ENCODE assay signal across 10 cellular contexts in the genomic region with DNA sequence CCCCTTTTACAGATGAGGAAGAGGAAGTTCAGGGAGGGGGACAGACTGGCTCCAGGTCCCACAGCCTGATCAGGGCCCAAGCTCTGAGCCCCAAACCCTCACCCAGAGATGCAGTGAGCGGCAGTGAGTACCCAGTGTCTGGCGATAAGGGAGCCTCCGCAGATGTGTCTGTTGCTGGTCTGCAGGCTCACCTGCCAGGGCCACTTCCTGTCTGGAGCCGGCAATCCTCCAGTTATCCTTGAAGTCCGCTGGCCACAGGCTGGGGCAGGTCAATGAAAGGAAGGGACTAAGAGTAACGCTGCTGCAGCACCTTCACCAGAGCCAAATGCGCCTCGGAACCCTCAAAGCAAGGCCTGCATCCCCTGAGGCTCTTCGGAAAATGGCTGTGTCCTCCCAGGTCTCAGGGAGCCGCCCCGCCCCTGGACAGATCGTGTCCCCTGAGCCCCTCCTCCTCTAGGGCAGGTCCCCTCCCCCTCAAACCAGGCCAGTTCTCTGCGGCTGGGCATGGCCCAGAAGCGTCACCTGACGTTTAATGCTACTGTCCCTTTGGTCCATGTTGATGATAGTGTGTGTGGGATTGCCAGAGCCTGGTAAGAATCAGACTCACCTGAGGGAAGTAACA. TPM values are rescaled to one million over a fixed set of nuclear protein-coding genes. Genes with fewer than 3 reads are reported as not detected.
DNase-seq lines count a peak whose midpoint lies in the region; ATAC-seq and TF ChIP-seq lines count a peak whose summit lies in the region.
"Had no signal": no experiment of that assay in that cellular context is flagged by ENCODE, and none has a peak within 500 bp of the region (broad histone marks: within the 10 kb centered on the region; RNA-seq: fewer than 3 reads in every experiment).

No MANE protein-coding gene starts in this region.

- no peak overlapping the region for H3K27ac ChIP-seq in duodenal mucosa (ENCODE audit: low read depth, low read length)
- no peak overlapping the region for H3K27ac ChIP-seq in lower lobe of right lung
- H3K27ac ChIP-seq in thyroid gland: peak overlapping the region; percentile 45 to 76 (median 50)

- no peak overlapping the region for H3K9ac ChIP-seq in duodenal mucosa (ENCODE audit: low read depth in 1 of 2, low read length in 2 of 2)

- H3K4me1 ChIP-seq in duodenal mucosa (ENCODE audit: control insufficient read depth in 1 of 2, insufficient read depth in 2 of 2, low read length in 2 of 2): peaks cover 0 to 6% of the 10 kb centered on the region in 2 donors
- H3K4me1 ChIP-seq in lower lobe of right lung: peaks cover 14% of the 10 kb centered on the region
- peaks cover 7 to 16% of the 10 kb centered on the region in 2 donors for H3K4me1 ChIP-seq in thyroid gland

- TF ChIP-seq CTCF in lower lobe of right lung (IDR thresholded peaks at IDR 0.05): no peak
- no peak for TF ChIP-seq CTCF in thyroid gland (IDR thresholded peaks at IDR 0.05)

- no peaks in the 10 kb centered on the region for H3K27me3 ChIP-seq in duodenal mucosa (ENCODE audit: control insufficient read depth in 1 of 2, insufficient read depth in 2 of 2, low read length in 2 of 2)
- no peaks in the 10 kb centered on the region for H3K27me3 ChIP-seq in lower lobe of right lung (ENCODE audit: low read depth)
- H3K27me3 ChIP-seq in thyroid gland: no peaks in the 10 kb centered on the region

- TF ChIP-seq POLR2A in thyroid gland (IDR thresholded peaks at IDR 0.05) (no peak), GM18505 (IDR thresholded peaks at IDR 0.05; ENCODE audit: borderline replicate concordance, extremely low read depth, insufficient read depth, insufficient read length) (no peak)

- 17 to 31% methylated on average over 8 to 15 of the region's 15 CpGs for WGBS in thyroid gland, 2 donors

- H3K36me3 ChIP-seq in duodenal mucosa (ENCODE audit: control insufficient read depth in 1 of 2, insufficient read depth in 2 of 2, low read length in 2 of 2): no peaks in the 10 kb centered on the region
- no peaks in the 10 kb centered on the region for H3K36me3 ChIP-seq in lower lobe of right lung
- H3K36me3 ChIP-seq in thyroid gland: no peaks in the 10 kb centered on the region

- H3K9me3 ChIP-seq in duodenal mucosa (ENCODE audit: control insufficient read depth in 1 of 2, low read length in 2 of 2): no peaks in the 10 kb centered on the region
- no peaks in the 10 kb centered on the region for H3K9me3 ChIP-seq in lower lobe of right lung
- no peaks in the 10 kb centered on the region for H3K9me3 ChIP-seq in thyroid gland

- peak; percentile 6 to 8 for ATAC-seq in activated CD4-positive, CD25-positive, alpha-beta regulatory T cell treated with anti-CD3 and anti-CD28 coated beads, Interleukin-2, amount 50 U/mL, for 24 hours
- peak; percentile 65 to 72 for ATAC-seq in lower lobe of right lung
- no peak for ATAC-seq in GM18505 (IDR thresholded peaks at IDR 0.05; ENCODE audit: unreplicated experiment)

- intact Hi-C loops in lower lobe of right lung (cut with DNase I) (no loop called here), thyroid gland (cut with DNase I) (no loop called here)

- DNase-seq in activated CD4-positive, CD25-positive, alpha-beta regulatory T cell (lab: John Stamatoyannopoulos, UW): no peak
- DNase-seq in lower lobe of right lung (peak; percentile 49), thyroid gland (peak; percentile 81 to 83), NCI-H524 (lab: John Stamatoyannopoulos, UW) (no peak), NCI-H1694 (lab: John Stamatoyannopoulos, UW) (no peak)
- DNase-seq: NCI-H1417 treated with DMSO at 0.1 percent for 48 hours had no signal

- H3K4me3 ChIP-seq in duodenal mucosa (ENCODE audit: low read depth in 1 of 2, low read length in 2 of 2): peak overlapping the region; percentile 45 to 56
- peak overlapping the region; percentile 52 for H3K4me3 ChIP-seq in lower lobe of right lung
- peak overlapping the region in 1 of 3 donors; percentile 44 for H3K4me3 ChIP-seq in thyroid gland (replicated peaks in 1 of 3)

RNA-seq across cellular contexts. Expression of a gene that starts 51.5 kb away (rescaled TPM):
- total RNA-seq in lower lobe of right lung (2.0 TPM), thyroid gland (1 to 10 TPM in 2 of 4 donors, not detected in 2; 1.8 to 2.8 TPM)
- total RNA-seq: T-helper 2 cell treated with Interferon-gamma antibody and Interleukin-4, amounts not matched to agents 100 ng/mL and 5 ng/mL, for 36 hours had no signal

Comparison
In these comparisons a context has a peak if more than half of its experiments do, and no peak if none do; other contexts are left out.
1. DNase-seq: peak in lower lobe of right lung (single experiment) and thyroid gland (2 of 2); none in activated CD4-positive, CD25-positive, alpha-beta regulatory T cell (0 of 4), NCI-H524 (0 of 2) and NCI-H1694 (single experiment).
2. H3K27ac ChIP-seq: peak in thyroid gland (3 of 3); none in duodenal mucosa (single experiment) and lower lobe of right lung (single experiment).